ENCODE assay signal across 8 cellular contexts in genomic region chr20:1388706-1389483, GRCh38. TPM values are rescaled to one million over a fixed set of nuclear protein-coding genes. Genes with fewer than 3 reads are reported as not detected.
DNase-seq lines count a peak whose midpoint lies in the region; ATAC-seq and TF ChIP-seq lines count a peak whose summit lies in the region.

No MANE protein-coding gene starts in this region.

- no peaks in the 10 kb centered on the region for H3K36me3 ChIP-seq in hepatocyte (replicated peaks; ENCODE audit: insufficient read depth, low read depth)
- H3K36me3 ChIP-seq in thymus (ENCODE audit: control insufficient read depth, insufficient read depth) = peaks cover 9% of the 10 kb centered on the region

- peaks cover 33% of the 10 kb centered on the region for H3K4me1 ChIP-seq in hepatocyte (ENCODE audit: insufficient read depth)
- H3K4me1 ChIP-seq in thymus (ENCODE audit: control insufficient read depth, insufficient read depth, low read length) = peaks cover 35% of the 10 kb centered on the region

- no peak for TF ChIP-seq CTCF in hepatocyte (IDR thresholded peaks at IDR 0.05; ENCODE audit: poor library complexity)

- H3K9me2 ChIP-seq in hepatocyte (replicated peaks; ENCODE audit: insufficient read depth) = no peaks in the 10 kb centered on the region

- peak overlapping the region; percentile 69 for H3K4me3 Mint-ChIP-seq in activated CD4-positive, alpha-beta memory T cell treated with anti-CD3 and anti-CD28 coated beads, Interleukin-2, amount 10 ng/mL, durations not matched to agents 7 days and 5 days

- H3K4me2 ChIP-seq in hepatocyte = peak overlapping the region; percentile 1

- H3K27ac Mint-ChIP-seq in activated CD4-positive, alpha-beta memory T cell treated with anti-CD3 and anti-CD28 coated beads, Interleukin-2, amount 10 ng/mL, durations not matched to agents 7 days and 5 days = peak overlapping the region; percentile 74

- CTCF ChIA-PET in activated CD4-positive, alpha-beta memory T cell treated with anti-CD3 and anti-CD28 coated beads, Interleukin-2, amount 10 ng/mL, durations not matched to agents 7 days and 5 days (lab: Charles Lee) = interaction anchor here (0.6 to 5.0 kb wide), 6 partner anchors 12 to 78 kb away, joined by 3 to 26 read pairs (median 4); partner anchors contain the start of gene NSFL1C

- no peak overlapping the region for H2AFZ ChIP-seq in hepatocyte

- H4K20me1 ChIP-seq in hepatocyte (ENCODE audit: insufficient read depth, poor library complexity, severe bottlenecking) = peaks cover 65% of the 10 kb centered on the region

- H3K27me3 ChIP-seq in hepatocyte (no peaks in the 10 kb centered on the region), thymus (ENCODE audit: control insufficient read depth, insufficient read depth) (no peaks in the 10 kb centered on the region)

- H3K4me1 Mint-ChIP-seq in activated CD4-positive, alpha-beta memory T cell treated with anti-CD3 and anti-CD28 coated beads, Interleukin-2, amount 10 ng/mL, durations not matched to agents 7 days and 5 days = peaks cover 74% of the 10 kb centered on the region

- H3K79me2 ChIP-seq in hepatocyte = peaks cover 84% of the 10 kb centered on the region

- no peaks in the 10 kb centered on the region for H3K27me3 Mint-ChIP-seq in activated CD4-positive, alpha-beta memory T cell treated with anti-CD3 and anti-CD28 coated beads, Interleukin-2, amount 10 ng/mL, durations not matched to agents 7 days and 5 days

- H3K27ac ChIP-seq in hepatocyte (no peak overlapping the region), thymus (ENCODE audit: low read depth) (peak overlapping the region; percentile 87)

- H3K9me3 ChIP-seq in hepatocyte (ENCODE audit: low read depth) (no peaks in the 10 kb centered on the region), thymus (ENCODE audit: control insufficient read depth) (no peaks in the 10 kb centered on the region)

- POLR2A ChIA-PET in activated CD4-positive, alpha-beta memory T cell treated with anti-CD3 and anti-CD28 coated beads, Interleukin-2, amount 10 ng/mL, durations not matched to agents 7 days and 5 days (lab: Charles Lee) = interaction anchor here (1.0 to 6.8 kb wide), 7 partner anchors 9 to 74 kb away, joined by 3 to 47 read pairs (median 4); no protein-coding TSS in a partner anchor

- WGBS in hepatocyte (ENCODE audit: low lambda C conversion rate, missing lambda C conversion rate) = 87% methylated on average over 11 of the region's 11 CpGs
- 18% methylated on average over 11 of the region's 11 CpGs for WGBS in thymus

- H3K9me3 Mint-ChIP-seq in activated CD4-positive, alpha-beta memory T cell treated with anti-CD3 and anti-CD28 coated beads, Interleukin-2, amount 10 ng/mL, durations not matched to agents 7 days and 5 days = no peaks in the 10 kb centered on the region

- peaks cover 40% of the 10 kb centered on the region for H3K36me3 Mint-ChIP-seq in activated CD4-positive, alpha-beta memory T cell treated with anti-CD3 and anti-CD28 coated beads, Interleukin-2, amount 10 ng/mL, durations not matched to agents 7 days and 5 days (ENCODE audit: low read depth)

- DNase-seq in activated T-cell treated with anti-CD3 and anti-CD28 coated beads, Interleukin-2, amount 50 U/mL, for 1 hour = peak; percentile 29
- DNase-seq in activated T-cell treated with anti-CD3 and anti-CD28 coated beads for 4 hours (no peak), hepatocyte (ENCODE audit: low spot score) (no peak), GM03348 (ENCODE audit: low spot score) (no peak), cerebellar nuclear complex (lab: John Stamatoyannopoulos, UW) (no peak)
- DNase-seq in activated CD4-positive, alpha-beta memory T cell treated with anti-CD3 and anti-CD28 coated beads, Interleukin-2, amount 10 ng/mL, durations not matched to agents 7 days and 5 days = peak; percentile 32

- no peak for ATAC-seq in GM21786 (IDR thresholded peaks at IDR 0.05; ENCODE audit: unreplicated experiment)

- H3K4me3 ChIP-seq in hepatocyte (no peak overlapping the region), thymus (ENCODE audit: low read length) (peak overlapping the region; percentile 40)

RNA-seq across cellular contexts. Expression of gene FKBP1A, which starts 4.0 kb away (rescaled TPM):
- total RNA-seq in activated CD4-positive, alpha-beta memory T cell treated with anti-CD3 and anti-CD28 coated beads, Interleukin-2, amount 10 ng/mL, durations not matched to agents 7 days and 5 days = 100 to 1,000 TPM; 205 to 207 TPM
- 99.5 and 121 TPM in 2 replicates for total RNA-seq in hepatocyte
- 149 and 161 TPM in 2 replicates for polyA plus RNA-seq in hepatocyte
- 223 TPM for polyA plus RNA-seq in thymus

RNA-seq across cellular contexts. Expression of gene SDCBP2, which starts 60.0 kb away (rescaled TPM):
- 1 to 10 TPM; 3.1 to 3.2 TPM for total RNA-seq in activated CD4-positive, alpha-beta memory T cell treated with anti-CD3 and anti-CD28 coated beads, Interleukin-2, amount 10 ng/mL, durations not matched to agents 7 days and 5 days
- 57.2 and 64.1 TPM in 2 replicates for total RNA-seq in hepatocyte
- 74.4 and 83.3 TPM in 2 replicates for polyA plus RNA-seq in hepatocyte
- 8.6 TPM for polyA plus RNA-seq in thymus

Comparison
In these comparisons a context has a peak if more than half of its experiments do, and no peak if none do; other contexts are left out.
1. DNase-seq: peak in activated T-cell treated with anti-CD3 and anti-CD28 coated beads, Interleukin-2, amount 50 U/mL, for 1 hour (single experiment) and activated CD4-positive, alpha-beta memory T cell treated with anti-CD3 and anti-CD28 coated beads, Interleukin-2, amount 10 ng/mL, durations not matched to agents 7 days and 5 days (single experiment); none in activated T-cell treated with anti-CD3 and anti-CD28 coated beads for 4 hours (single experiment), hepatocyte (single experiment), GM03348 (single experiment) and cerebellar nuclear complex (0 of 2).
2. RNA of gene SDCBP2, which starts 60.0 kb away (total RNA-seq): 57.2 to 64.1 TPM in hepatocyte; 3.1 to 3.2 TPM in activated CD4-positive, alpha-beta memory T cell treated with anti-CD3 and anti-CD28 coated beads, Interleukin-2, amount 10 ng/mL, durations not matched to agents 7 days and 5 days; every median in the first group is over 10 times any median in the second.